In the genomic region with DNA sequence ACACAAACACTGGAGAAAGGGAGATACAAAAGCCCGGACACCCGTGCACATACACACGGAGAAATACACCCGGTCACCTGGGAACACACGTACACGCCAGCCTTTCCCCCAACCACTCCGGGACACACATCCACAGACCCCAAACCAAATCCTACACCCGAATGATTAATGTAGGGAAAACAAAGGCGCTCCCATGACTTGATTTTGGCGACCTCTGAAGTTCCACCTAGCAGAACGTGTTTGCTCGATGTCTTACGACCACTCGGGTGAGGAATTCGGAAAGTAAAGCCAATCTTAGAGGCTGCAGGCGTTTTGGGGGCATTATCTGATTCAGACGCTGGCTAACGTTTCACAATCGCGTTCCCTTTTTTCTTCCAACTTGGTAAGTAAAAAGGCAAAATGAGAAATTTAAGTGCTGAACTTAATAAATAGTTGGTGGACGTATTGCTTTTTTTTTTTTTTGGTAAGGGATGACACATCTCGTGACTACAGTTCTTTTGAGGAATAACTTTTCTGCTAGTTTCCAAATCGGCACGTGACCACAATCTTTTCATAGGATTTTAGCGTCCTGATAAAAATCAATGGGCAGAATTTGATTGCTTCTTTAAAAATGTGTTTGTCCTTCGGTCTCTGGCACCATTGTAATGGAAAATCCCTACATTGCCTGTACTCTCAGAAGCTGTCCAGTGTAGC, we compare ENCODE assay signal across 8 cellular contexts. TPM values are rescaled to one million over a fixed set of nuclear protein-coding genes. Genes with fewer than 3 reads are reported as not detected.
DNase-seq lines count a peak whose midpoint lies in the region.

No MANE protein-coding gene starts in this region.

- peak overlapping the region; percentile 93 to 98 (median 96) for H3K27ac Mint-ChIP-seq in immature natural killer cell

- H3K27me3 ChIP-seq in HUES64 (ENCODE audit: insufficient read depth, low read length), result peaks cover 13% of the 10 kb centered on the region

- H3K4me1 ChIP-seq in HUES64 (ENCODE audit: insufficient read depth, low read length), result peaks cover 24% of the 10 kb centered on the region

- WGBS in HUES64, result under 1% methylated on average over 22 of the region's 26 CpGs

- H3K27me3 Mint-ChIP-seq in immature natural killer cell (ENCODE audit: low read depth in 3 of 3), result peaks cover 9 to 15% (median 13%) of the 10 kb centered on the region in 3 donors

- H3K36me3 Mint-ChIP-seq in immature natural killer cell, result no peaks in the 10 kb centered on the region

- H3K4me3 Mint-ChIP-seq in immature natural killer cell, result peak overlapping the region; percentile 90 to 95 (median 94)

- H3K9ac ChIP-seq in HUES64 (ENCODE audit: low read depth, low read length), result peak overlapping the region; percentile 94

- H3K9me3 Mint-ChIP-seq in immature natural killer cell, result peaks cover 0 to 2% (median 0%) of the 10 kb centered on the region in 6 donors

- H3K9me3 ChIP-seq in HUES64 (ENCODE audit: insufficient read depth, low read depth, low read length), result no peaks in the 10 kb centered on the region

- H3K4me3 ChIP-seq in HUES64 (ENCODE audit: low read length), result peak overlapping the region; percentile 98

- H3K36me3 ChIP-seq in HUES64 (ENCODE audit: insufficient read depth, low read length), result no peaks in the 10 kb centered on the region

- DNase-seq in ELR (ENCODE audit: low read depth) (peak; percentile 54), amniotic epithelial cell (ENCODE audit: low read depth) (peak; percentile 16), immature natural killer cell (peak in 1 of 3 donors; percentile 7), stromal cell of bone marrow (ENCODE audit: low read depth) (peak; percentile 19), kidney tubule cell (ENCODE audit: low spot score) (no peak), mucosa of gallbladder (ENCODE audit: low spot score) (no peak), NCI-H345 (lab: John Stamatoyannopoulos, UW) (no peak)

- peaks cover 60 to 73% of the 10 kb centered on the region in 2 donors for H3K4me1 Mint-ChIP-seq in immature natural killer cell

- H3K27ac ChIP-seq in HUES64 (ENCODE audit: low read depth, low read length), result peak overlapping the region; percentile 81

RNA-seq across cellular contexts. Expression of a gene that starts 0.7 kb away (rescaled TPM):
- 21.2 TPM for polyA plus RNA-seq in HUES64 (2013, experiment 1 of 2)
- 24.1 TPM for polyA plus RNA-seq in HUES64 (2013, experiment 2 of 2)
- polyA plus RNA-seq in immature natural killer cell, result 10 to 100 TPM; 45.8 to 70.2 (median 48.0) TPM
- 32.2 TPM for total RNA-seq in mucosa of gallbladder

RNA-seq across cellular contexts. Expression of a gene that starts 36.7 kb away (rescaled TPM):
- 2.4 TPM for polyA plus RNA-seq in HUES64 (2013, experiment 1 of 2)
- 2.3 TPM for polyA plus RNA-seq in HUES64 (2013, experiment 2 of 2)
- 10 to 100 TPM in 1 of 3 donors, 1 to 10 TPM in 2; 5.8 to 10.8 (median 7.1) TPM for polyA plus RNA-seq in immature natural killer cell
- total RNA-seq in mucosa of gallbladder, result 4.0 TPM

RNA-seq across cellular contexts. Expression of a gene that starts 44.8 kb away (rescaled TPM):
- polyA plus RNA-seq in HUES64 (2013, experiment 1 of 2), result 10.9 TPM
- 10.0 TPM for polyA plus RNA-seq in HUES64 (2013, experiment 2 of 2)
- polyA plus RNA-seq in immature natural killer cell, result 10 to 100 TPM; 48.8 to 60.1 (median 55.4) TPM
- 25.1 TPM for total RNA-seq in mucosa of gallbladder

RNA-seq across cellular contexts. Expression of a gene that starts 44.9 kb away (rescaled TPM):
- polyA plus RNA-seq in HUES64 (2013, experiment 1 of 2), result 15.6 TPM
- 16.0 TPM for polyA plus RNA-seq in HUES64 (2013, experiment 2 of 2)
- 10 to 100 TPM in 2 of 3 donors, 1 to 10 TPM in 1; 7.5 to 42.1 (median 22.6) TPM for polyA plus RNA-seq in immature natural killer cell
- total RNA-seq in mucosa of gallbladder, result 33.2 TPM

Comparison
In these comparisons a context has a peak if more than half of its experiments do, and no peak if none do; other contexts are left out.
1. DNase-seq: peak in ELR (single experiment), amniotic epithelial cell (single experiment) and stromal cell of bone marrow (single experiment); none in kidney tubule cell (single experiment), mucosa of gallbladder (single experiment) and NCI-H345 (single experiment).